ENCODE assay signal across 17 cellular contexts in genomic region chr13:82298110-82298509, GRCh38.
DNase-seq lines count a peak whose midpoint lies in the region; ATAC-seq and TF ChIP-seq lines count a peak whose summit lies in the region.
"Had no signal": no experiment of that assay in that cellular context is flagged by ENCODE, and none has a peak within 500 bp of the region (broad histone marks: within the 10 kb centered on the region; RNA-seq: fewer than 3 reads in every experiment).

No MANE protein-coding gene starts in this region.

- no peak for TF ChIP-seq CTCF in PC-3 (conservative IDR thresholded peaks at IDR 0.05; ENCODE audit: low read depth, low read length)
- no peak for TF ChIP-seq CTCF in activated CD8-positive, alpha-beta T cell treated with anti-CD3 and anti-CD28 coated beads for 36 hours (IDR thresholded peaks at IDR 0.05)

- no peaks in the 10 kb centered on the region for H3K27me3 Mint-ChIP-seq in activated CD8-positive, alpha-beta T cell treated with anti-CD3 and anti-CD28 coated beads for 36 hours
- H3K27me3 Mint-ChIP-seq: CD4-positive, CD25-positive, alpha-beta regulatory T cell; CD8-positive, alpha-beta memory T cell had no signal

- no peak overlapping the region for H3K27ac ChIP-seq in PC-3 (ENCODE audit: low read length)

- H3K4me3 ChIP-seq in PC-3 (ENCODE audit: low read length), result no peak overlapping the region

- no peak overlapping the region for H3K9ac ChIP-seq in PC-3 (ENCODE audit: low read length)

- no peaks in the 10 kb centered on the region for H3K36me3 Mint-ChIP-seq in activated CD8-positive, alpha-beta T cell treated with anti-CD3 and anti-CD28 coated beads for 36 hours (ENCODE audit: low read depth)
- H3K36me3 Mint-ChIP-seq: CD4-positive, CD25-positive, alpha-beta regulatory T cell; CD8-positive, alpha-beta memory T cell had no signal

- H3K27ac Mint-ChIP-seq in activated CD8-positive, alpha-beta T cell treated with anti-CD3 and anti-CD28 coated beads for 36 hours, result no peak overlapping the region
- H3K27ac Mint-ChIP-seq: CD4-positive, CD25-positive, alpha-beta regulatory T cell; CD8-positive, alpha-beta memory T cell; HFFc6 had no signal

- H4K20me1 ChIP-seq in PC-3 (ENCODE audit: low read length), result no peaks in the 10 kb centered on the region

- no peaks in the 10 kb centered on the region for H3K27me3 ChIP-seq in PC-3 (ENCODE audit: low read length)
- H3K27me3 ChIP-seq: BE2C had no signal

- no peaks in the 10 kb centered on the region for H3K9me3 ChIP-seq in PC-3 (ENCODE audit: low read length)
- H3K9me3 ChIP-seq: BE2C, Caco-2 had no signal

- H3K9me3 Mint-ChIP-seq in activated CD8-positive, alpha-beta T cell treated with anti-CD3 and anti-CD28 coated beads for 36 hours, result peaks cover 10% of the 10 kb centered on the region
- H3K9me3 Mint-ChIP-seq: HFFc6 had no signal

- H3K4me3 Mint-ChIP-seq in activated CD8-positive, alpha-beta T cell treated with anti-CD3 and anti-CD28 coated beads for 36 hours, result no peak overlapping the region
- H3K4me3 Mint-ChIP-seq: CD4-positive, CD25-positive, alpha-beta regulatory T cell; CD8-positive, alpha-beta memory T cell; HFFc6 had no signal

- H3K79me2 ChIP-seq in PC-3 (ENCODE audit: low read length), result no peaks in the 10 kb centered on the region

- no peaks in the 10 kb centered on the region for H3K4me1 ChIP-seq in PC-3 (ENCODE audit: insufficient read depth, low read length)
- H3K4me1 ChIP-seq: BE2C, Caco-2 had no signal

- H2AFZ ChIP-seq in PC-3 (ENCODE audit: low read length), result no peak overlapping the region

- no TSS peak for BruUV-seq in PC-3 (replicated peaks; lab: Mats Ljungman, UMichigan)

- H3K4me1 Mint-ChIP-seq in activated CD8-positive, alpha-beta T cell treated with anti-CD3 and anti-CD28 coated beads for 36 hours (ENCODE audit: low read depth), result no peaks in the 10 kb centered on the region
- H3K4me1 Mint-ChIP-seq: CD4-positive, CD25-positive, alpha-beta regulatory T cell; CD8-positive, alpha-beta memory T cell had no signal

- DNase-seq in G401 (ENCODE audit: low spot score) (peak; percentile 83), NCI-H1417 treated with DMSO at 0.1 percent for 48 hours (lab: John Stamatoyannopoulos, UW) (peak; percentile 61), cerebellum (ENCODE audit: low spot score) (peak; percentile 33), PC-3 (no peak)
- no peak for DNase-seq in activated CD8-positive, alpha-beta T cell treated with anti-CD3 and anti-CD28 coated beads for 36 hours
- DNase-seq: ACHN; BE2C; Caco-2; CD4-positive, CD25-positive, alpha-beta regulatory T cell; CD8-positive, alpha-beta memory T cell; GDM1; GOT3; H7; HFFc6; IMR-90 had no signal

- H3K4me2 ChIP-seq in PC-3 (ENCODE audit: low read length), result no peak overlapping the region

- POLR2A ChIA-PET in PC-3 (lab: Charles Lee; ENCODE audit: unreplicated experiment), result no interaction called here
- POLR2A ChIA-PET in activated CD8-positive, alpha-beta T cell treated with anti-CD3 and anti-CD28 coated beads for 36 hours (lab: Charles Lee), result no interaction called here

- no peaks in the 10 kb centered on the region for H3F3A ChIP-seq in PC-3 (ENCODE audit: low read length, unreplicated experiment)

- CTCF ChIA-PET in PC-3 (lab: Charles Lee), result no interaction called here
- CTCF ChIA-PET in activated CD8-positive, alpha-beta T cell treated with anti-CD3 and anti-CD28 coated beads for 36 hours (lab: Charles Lee), result no interaction called here

- intact Hi-C loops in PC-3 (cut with micrococcal nuclease), result no loop called here
- intact Hi-C loops in activated CD8-positive, alpha-beta T cell treated with anti-CD3 and anti-CD28 coated beads for 36 hours (cut with micrococcal nuclease), result no loop called here

- in situ Hi-C loops in G401 (cut with HindIII; ENCODE audit: low sequenced_read_pairs), result no loop called here

- no peaks in the 10 kb centered on the region for H3K36me3 ChIP-seq in PC-3 (ENCODE audit: low read depth, low read length)
- H3K36me3 ChIP-seq: BE2C had no signal

- no peaks in the 10 kb centered on the region for H3K9me2 ChIP-seq in PC-3 (replicated peaks; ENCODE audit: low read length)

- ATAC-seq in PC-3 (no peak), GM21423 (IDR thresholded peaks at IDR 0.05; ENCODE audit: unreplicated experiment) (no peak)
- ATAC-seq in activated CD8-positive, alpha-beta T cell treated with anti-CD3 and anti-CD28 coated beads for 36 hours, result no peak
- ATAC-seq: HCT116 had no signal

Comparison
In these comparisons a context has a peak if more than half of its experiments do, and no peak if none do; other contexts are left out.
1. DNase-seq: peak in G401 (single experiment), NCI-H1417 treated with DMSO at 0.1 percent for 48 hours (single experiment) and cerebellum (single experiment); none in PC-3 (single experiment) and activated CD8-positive, alpha-beta T cell treated with anti-CD3 and anti-CD28 coated beads for 36 hours (single experiment).